In genomic region chr10:131316321-131317075, GRCh38 we compare ENCODE assay signal across 9 cellular contexts. TPM values are rescaled to one million over a fixed set of nuclear protein-coding genes. Genes with fewer than 3 reads are reported as not detected.
"Had no signal": no experiment of that assay in that cellular context is flagged by ENCODE, and none has a peak within 500 bp of the region (broad histone marks: within the 10 kb centered on the region; RNA-seq: fewer than 3 reads in every experiment).

No MANE protein-coding gene starts in this region.

- DNase-seq: GM23248, GOT3, H9, HCEC 1CT had no signal

- H3K27ac ChIP-seq: GM23248, HL-60 had no signal

- H3K9ac ChIP-seq: GM23248 had no signal

- H3K9me3 Mint-ChIP-seq: H9 had no signal

- FAIRE-seq: H54, HepG2 had no signal

- H3K27ac Mint-ChIP-seq: H9, IgD-negative memory B cell had no signal

- H3K4me3 ChIP-seq: GM23248 had no signal

- H2AFZ ChIP-seq: GM23248 had no signal

- H3K4me3 Mint-ChIP-seq: H9, IgD-negative memory B cell had no signal

RNA-seq across cellular contexts. Expression of gene TCERG1L, which starts 5.0 kb away (rescaled TPM):
- total RNA-seq: GM23248, HepG2, HT1080 had no signal
- polyA plus RNA-seq: GM23248, HepG2, IgD-negative memory B cell had no signal
